29 cellular contexts compared by ENCODE assay signal in genomic region chr4:106051496-106051895, GRCh38.
"Had no signal": no experiment of that assay in that cellular context is flagged by ENCODE, and none has a peak within 500 bp of the region (broad histone marks: within the 10 kb centered on the region; RNA-seq: fewer than 3 reads in every experiment).

No MANE protein-coding gene starts in this region.

- H3K4me3 ChIP-seq: body of pancreas, esophagus muscularis mucosa, gastrocnemius medialis had no signal

- H3K36me3 ChIP-seq: gastrocnemius medialis, WERI-Rb-1 had no signal

- H3K27me3 ChIP-seq: body of pancreas, esophagus muscularis mucosa, foreskin keratinocyte, gastrocnemius medialis had no signal

- H3K27ac ChIP-seq: body of pancreas, esophagus muscularis mucosa, foreskin keratinocyte, gastrocnemius medialis, WERI-Rb-1 had no signal

- DNase-seq: activated B cell treated with CpG ODN at 0.5 μM for 24 hours; activated CD4-positive, alpha-beta T cell treated with anti-CD3 and anti-CD28 coated beads for 48 hours; activated CD4-positive, alpha-beta T cell treated with anti-CD3 and anti-CD28 coated beads, Interleukin-2, amount 50 U/mL, for 1 hour; activated CD4-positive, alpha-beta T cell treated with anti-CD3 and anti-CD28 coated beads, Interleukin-2, amount 50 U/mL, for 48 hours; activated CD8-positive, alpha-beta memory T cell treated with anti-CD3 and anti-CD28 coated beads for 24 hours; activated CD8-positive, alpha-beta T cell treated with anti-CD3 and anti-CD28 coated beads for 36 hours; activated effector memory CD4-positive, alpha-beta T cell treated with Interleukin-2 at 50 U/mL for 16 hours; activated gamma-delta T cell treated with Interleukin-2 at 50 U/mL for 16 hours; activated naive CD4-positive, alpha-beta T cell treated with anti-CD3 and anti-CD28 coated beads, Interleukin-2, amount 50 U/mL, for 16 hours; activated naive CD4-positive, alpha-beta T cell treated with Interleukin-2 at 50 U/mL for 16 hours; activated T-cell treated with anti-CD3 and anti-CD28 coated beads, Interleukin-2, amount 50 U/mL, for 4 hours; amygdala; aorta; body of pancreas; caudate nucleus; cortex of kidney; dermis blood vessel endothelial cell; effector CD4-positive, alpha-beta T cell; effector memory CD8-positive, alpha-beta T cell; erythroblast; foreskin keratinocyte; gastrocnemius medialis; T-helper 1 cell; T-helper 17 cell; T1000; WERI-Rb-1 had no signal

- H3K9me3 ChIP-seq: body of pancreas, esophagus muscularis mucosa, gastrocnemius medialis had no signal

- H3K4me1 ChIP-seq: body of pancreas, foreskin keratinocyte, gastrocnemius medialis had no signal

- ATAC-seq: activated CD4-positive, CD25-positive, alpha-beta regulatory T cell treated with anti-CD3 and anti-CD28 coated beads, Interleukin-2, amount 50 U/mL, for 24 hours; activated CD8-positive, alpha-beta T cell treated with anti-CD3 and anti-CD28 coated beads for 36 hours; activated T-cell treated with anti-CD3 and anti-CD28 coated beads, Interleukin-2, amount 50 U/mL, for 4 hours; activated T-helper 17 cell treated with anti-CD3 and anti-CD28 coated beads, Interleukin-2, amount 50 U/mL, for 72 hours; body of pancreas; effector memory CD8-positive, alpha-beta T cell; foreskin keratinocyte; gastrocnemius medialis; T-helper 17 cell had no signal
